30 cellular contexts compared by ENCODE assay signal in genomic region chr20:14193443-14193842, GRCh38.
"Had no signal": no experiment of that assay in that cellular context is flagged by ENCODE, and none has a peak within 500 bp of the region (broad histone marks: within the 10 kb centered on the region; RNA-seq: fewer than 3 reads in every experiment).

No MANE protein-coding gene starts in this region.

- H3K9me3 ChIP-seq: gastroesophageal sphincter, pancreas, prostate gland, sigmoid colon, suprapubic skin, tibial artery had no signal

- H3K27me3 ChIP-seq: gastroesophageal sphincter, hepatocyte, pancreas, sigmoid colon, suprapubic skin, tibial artery had no signal

- H3K4me3 ChIP-seq: gastroesophageal sphincter, hepatocyte, pancreas, prostate gland, sigmoid colon, suprapubic skin, tibial artery had no signal

- H3K27me3 Mint-ChIP-seq: activated CD4-positive, alpha-beta memory T cell treated with anti-CD3 and anti-CD28 coated beads, Interleukin-2, amount 10 ng/mL, durations not matched to agents 7 days and 5 days; activated naive CD4-positive, alpha-beta T cell treated with anti-CD3 and anti-CD28 coated beads, Interleukin-2, amount 50 U/mL, for 24 hours; activated naive CD8-positive, alpha-beta T cell treated with anti-CD3 and anti-CD28 coated beads, Interleukin-2, amount 50 U/mL, for 24 hours; activated T-helper 17 cell treated with anti-CD3 and anti-CD28 coated beads, Interleukin-2, amount 50 U/mL, for 72 hours; stimulated activated naive B cell treated with anti-CD40 and anti-IgM and Interleukin-4, amounts not matched to agents 10 μg/mL and 1 μg/mL and 100 μg/mL, for 72 hours had no signal

- H3K9me3 Mint-ChIP-seq: activated naive CD8-positive, alpha-beta T cell treated with anti-CD3 and anti-CD28 coated beads, Interleukin-2, amount 50 U/mL, for 24 hours; T-helper 1 cell treated with Interleukin-12 subunit alpha and Interleukin-12 subunit beta and Interleukin-4 antibody, amounts not matched to agents 30 μg/mL and 1 μg/mL, for 36 hours had no signal

- H3K4me1 ChIP-seq: prostate gland, suprapubic skin had no signal

- H3K4me2 ChIP-seq: hepatocyte had no signal

- H3K79me2 ChIP-seq: hepatocyte had no signal

- ATAC-seq: activated CD4-positive, CD25-positive, alpha-beta regulatory T cell treated with anti-CD3 and anti-CD28 coated beads, Interleukin-2, amount 50 U/mL, for 24 hours; activated naive CD8-positive, alpha-beta T cell treated with anti-CD3 and anti-CD28 coated beads, Interleukin-2, amount 50 U/mL, for 24 hours; activated T-cell treated with anti-CD3 and anti-CD28 coated beads, Interleukin-2, amount 50 U/mL, for 4 hours; activated T-helper 17 cell treated with anti-CD3 and anti-CD28 coated beads, Interleukin-2, amount 50 U/mL, for 72 hours; gastroesophageal sphincter; naive thymus-derived CD4-positive, alpha-beta T cell; pancreas; stimulated activated naive B cell treated with anti-CD40 and anti-IgM and Interleukin-4, amounts not matched to agents 10 μg/mL and 1 μg/mL and 100 μg/mL, for 72 hours had no signal

- H2AFZ ChIP-seq: hepatocyte had no signal

- H3K4me3 Mint-ChIP-seq: activated CD4-positive, alpha-beta memory T cell treated with anti-CD3 and anti-CD28 coated beads, Interleukin-2, amount 10 ng/mL, durations not matched to agents 7 days and 5 days; activated naive CD4-positive, alpha-beta T cell treated with anti-CD3 and anti-CD28 coated beads, Interleukin-2, amount 50 U/mL, for 24 hours; activated naive CD8-positive, alpha-beta T cell treated with anti-CD3 and anti-CD28 coated beads, Interleukin-2, amount 50 U/mL, for 24 hours; activated T-cell treated with anti-CD3 and anti-CD28 coated beads, Interleukin-2, amount 50 U/mL, for 4 hours; activated T-helper 17 cell treated with anti-CD3 and anti-CD28 coated beads, Interleukin-2, amount 50 U/mL, for 72 hours; naive thymus-derived CD4-positive, alpha-beta T cell; stimulated activated naive B cell treated with anti-CD40 and anti-IgM and Interleukin-4, amounts not matched to agents 10 μg/mL and 1 μg/mL and 100 μg/mL, for 72 hours; T-helper 1 cell treated with Interleukin-12 subunit alpha and Interleukin-12 subunit beta and Interleukin-4 antibody, amounts not matched to agents 30 μg/mL and 1 μg/mL, for 36 hours had no signal

- H3K27ac Mint-ChIP-seq: activated CD4-positive, alpha-beta memory T cell treated with anti-CD3 and anti-CD28 coated beads, Interleukin-2, amount 10 ng/mL, durations not matched to agents 7 days and 5 days; activated naive CD4-positive, alpha-beta T cell treated with anti-CD3 and anti-CD28 coated beads, Interleukin-2, amount 50 U/mL, for 24 hours; activated naive CD8-positive, alpha-beta T cell treated with anti-CD3 and anti-CD28 coated beads, Interleukin-2, amount 50 U/mL, for 24 hours; activated T-helper 17 cell treated with anti-CD3 and anti-CD28 coated beads, Interleukin-2, amount 50 U/mL, for 72 hours; naive thymus-derived CD4-positive, alpha-beta T cell; stimulated activated naive B cell treated with anti-CD40 and anti-IgM and Interleukin-4, amounts not matched to agents 10 μg/mL and 1 μg/mL and 100 μg/mL, for 72 hours; T-helper 1 cell treated with Interleukin-12 subunit alpha and Interleukin-12 subunit beta and Interleukin-4 antibody, amounts not matched to agents 30 μg/mL and 1 μg/mL, for 36 hours had no signal

- H3K36me3 ChIP-seq: gastroesophageal sphincter, pancreas, prostate gland, sigmoid colon, suprapubic skin, tibial artery had no signal

- H3K4me1 Mint-ChIP-seq: activated CD4-positive, alpha-beta memory T cell treated with anti-CD3 and anti-CD28 coated beads, Interleukin-2, amount 10 ng/mL, durations not matched to agents 7 days and 5 days; activated naive CD4-positive, alpha-beta T cell treated with anti-CD3 and anti-CD28 coated beads, Interleukin-2, amount 50 U/mL, for 24 hours; activated naive CD8-positive, alpha-beta T cell treated with anti-CD3 and anti-CD28 coated beads, Interleukin-2, amount 50 U/mL, for 24 hours; activated T-helper 17 cell treated with anti-CD3 and anti-CD28 coated beads, Interleukin-2, amount 50 U/mL, for 72 hours; naive thymus-derived CD4-positive, alpha-beta T cell; stimulated activated naive B cell treated with anti-CD40 and anti-IgM and Interleukin-4, amounts not matched to agents 10 μg/mL and 1 μg/mL and 100 μg/mL, for 72 hours had no signal

- H3K36me3 Mint-ChIP-seq: activated naive CD4-positive, alpha-beta T cell treated with anti-CD3 and anti-CD28 coated beads, Interleukin-2, amount 50 U/mL, for 24 hours; naive thymus-derived CD4-positive, alpha-beta T cell; stimulated activated naive B cell treated with anti-CD40 and anti-IgM and Interleukin-4, amounts not matched to agents 10 μg/mL and 1 μg/mL and 100 μg/mL, for 72 hours had no signal

- H3K27ac ChIP-seq: gastroesophageal sphincter, hepatocyte, pancreas, prostate gland, sigmoid colon, suprapubic skin, tibial artery, VCaP had no signal

- DNase-seq: activated CD4-positive, alpha-beta memory T cell treated with anti-CD3 and anti-CD28 coated beads, Interleukin-2, amount 10 ng/mL, durations not matched to agents 7 days and 5 days; activated CD4-positive, alpha-beta T cell treated with anti-CD3 and anti-CD28 coated beads for 48 hours; activated gamma-delta T cell treated with Interleukin-2 at 50 U/mL for 16 hours; activated naive CD8-positive, alpha-beta T cell treated with anti-CD3 and anti-CD28 coated beads, Interleukin-2, amount 50 U/mL, for 24 hours; activated T-cell treated with anti-CD3 and anti-CD28 coated beads, Interleukin-2, amount 50 U/mL, for 4 hours; amygdala; caudate nucleus; dermis blood vessel endothelial cell; effector CD8-positive, alpha-beta T cell; erythroblast; midbrain; naive thymus-derived CD4-positive, alpha-beta T cell; nucleus accumbens; pancreas; retina; sigmoid colon; small intestine; stimulated activated CD4-positive, alpha-beta T cell treated with anti-CD3 and anti-CD28 coated beads, Interleukin-1b, Interleukin-23, amount 100 ng/mL, for 48 hours; stimulated activated naive B cell treated with anti-CD40 and anti-IgM and Interleukin-4, amounts not matched to agents 10 μg/mL and 1 μg/mL and 100 μg/mL, for 72 hours; T-helper 9 cell; tibial artery had no signal
